20 cellular contexts compared by ENCODE assay signal in genomic region chr9:123377211-123377971, GRCh38. TPM values are rescaled to one million over a fixed set of nuclear protein-coding genes. Genes with fewer than 3 reads are reported as not detected.
DNase-seq lines count a peak whose midpoint lies in the region; ATAC-seq, FAIRE-seq and TF ChIP-seq lines count a peak whose summit lies in the region.
"Had no signal": no experiment of that assay in that cellular context is flagged by ENCODE, and none has a peak within 500 bp of the region (broad histone marks: within the 10 kb centered on the region; RNA-seq: fewer than 3 reads in every experiment).

No MANE protein-coding gene starts in this region.

- H3K4me1 ChIP-seq in K562 (replicated peaks in 1 of 2; ENCODE audit: control insufficient read depth in 2 of 2, insufficient read depth in 2 of 2, low read length in 2 of 2) (peaks cover 16 to 76% of the 10 kb centered on the region in 2 experiments), HepG2 (ENCODE audit: insufficient read depth, low read length) (peaks cover 42% of the 10 kb centered on the region), smooth muscle cell (ENCODE audit: low read depth) (peaks cover 25% of the 10 kb centered on the region)

- no peak overlapping the region for H3K4me3 ChIP-seq in K562
- peak overlapping the region in 1 of 3 experiments; percentile 60; a peak in 1 of 6 replicates for H3K4me3 ChIP-seq in HepG2 (replicated peaks in 1 of 3; ENCODE audit: insufficient read depth in 1 of 3, low read depth in 2 of 3, low read length in 3 of 3)
- no peak overlapping the region for H3K4me3 ChIP-seq in smooth muscle cell
- H3K4me3 ChIP-seq: sigmoid colon had no signal

- H4K20me1 ChIP-seq in K562 (replicated peaks; ENCODE audit: control insufficient read depth, insufficient read depth, low read length) (no peaks in the 10 kb centered on the region; the same call in 1 of the 2 replicates), HepG2 (ENCODE audit: insufficient read depth, low read length) (no peaks in the 10 kb centered on the region), smooth muscle cell (ENCODE audit: low read depth) (no peaks in the 10 kb centered on the region)

- peaks cover 13% of the 10 kb centered on the region for H3F3A ChIP-seq in smooth muscle cell (ENCODE audit: low read depth)

- no peak overlapping the region for H3K4me3 Mint-ChIP-seq in activated naive CD4-positive, alpha-beta T cell treated with anti-CD3 and anti-CD28 coated beads, Interleukin-2, amount 10 ng/mL, durations not matched to agents 7 days and 5 days
- H3K4me3 Mint-ChIP-seq: natural killer cell treated with Interleukin-12 subunit alpha and Interleukin-12 subunit beta and Interleukin-15 and Interleukin-18, amount 100 ng/mL, for 72 hours had no signal

- in situ Hi-C loops in KBM-7 (cut with MboI; ENCODE audit: low pct_unique_long_range_greater_than_20kb, low sequenced_read_pairs) (no loop called here), K562 (cut with MboI) (no loop called here), HepG2 (cut with HindIII; ENCODE audit: extremely low pct_ligation_motif_present, low pct_unique_long_range_greater_than_20kb) (no loop called here)

- DNase-seq in KBM-7 = peak; percentile 37
- DNase-seq in K562 (ENCODE audit: extremely low read depth in 1 of 4, low spot score in 3 of 4) = no peak
- DNase-seq in HepG2 (ENCODE audit: low spot score) = no peak
- no peak for DNase-seq in smooth muscle cell (lab: John Stamatoyannopoulos, UW; ENCODE audit: unreplicated experiment)
- DNase-seq in activated naive CD4-positive, alpha-beta T cell treated with anti-CD3 and anti-CD28 coated beads, Interleukin-2, amount 10 ng/mL, durations not matched to agents 7 days and 5 days = no peak
- DNase-seq: amygdala; DND-41; NCI-H1105 treated with DMSO at 0.1 percent for 48 hours; NCI-H2171; sigmoid colon; stimulated activated CD4-positive, alpha-beta T cell treated with anti-CD3 and anti-CD28 coated beads, Interleukin-4, amount 100 ng/mL, for 4 hours had no signal

- H3K27me3 ChIP-seq in K562 (ENCODE audit: control insufficient read depth in 2 of 2, insufficient read depth in 2 of 2, low read length in 2 of 2) = no peaks in the 10 kb centered on the region
- peaks cover 0 to under 1% of the 10 kb centered on the region in 2 experiments; a peak in 2 of 5 replicates for H3K27me3 ChIP-seq in HepG2 (ENCODE audit: control insufficient read depth in 1 of 2, insufficient read depth in 2 of 2, low read length in 2 of 2)
- H3K27me3 ChIP-seq in smooth muscle cell (ENCODE audit: low read depth) = no peaks in the 10 kb centered on the region

- H3K27ac ChIP-seq in K562 (ENCODE audit: extremely low read depth, low read depth, low read length) = no peak overlapping the region
- no peak overlapping the region for H3K27ac ChIP-seq in HepG2 (ENCODE audit: extremely low read length, insufficient read depth, low read length)
- peak overlapping the region; percentile 55 for H3K27ac ChIP-seq in smooth muscle cell (ENCODE audit: low read depth)
- H3K27ac ChIP-seq: sigmoid colon had no signal

- no TSS peak for BruUV-seq in K562 (replicated peaks; lab: Mats Ljungman, UMichigan)
- BruUV-seq in HepG2 (replicated peaks; lab: Mats Ljungman, UMichigan) = no TSS peak

- TF ChIP-seq EP300 in K562 (IDR thresholded peaks at IDR 0.05; ENCODE audit: low read length) (no peak), HepG2 (IDR thresholded peaks at IDR 0.05; ENCODE audit: low read depth in 2 of 2, low read length in 2 of 2) (no peak), HepG2 (CRISPR knock-in tag; IDR thresholded peaks at IDR 0.05; ENCODE audit: borderline replicate concordance) (no peak)

- H2AFZ ChIP-seq in K562 (ENCODE audit: low read depth, low read length) (no peak overlapping the region), HepG2 (ENCODE audit: low read length) (no peak overlapping the region), smooth muscle cell (ENCODE audit: low read depth) (no peak overlapping the region)

- no peak overlapping the region for H3K27ac Mint-ChIP-seq in activated naive CD4-positive, alpha-beta T cell treated with anti-CD3 and anti-CD28 coated beads, Interleukin-2, amount 10 ng/mL, durations not matched to agents 7 days and 5 days
- H3K27ac Mint-ChIP-seq: natural killer cell treated with Interleukin-12 subunit alpha and Interleukin-12 subunit beta and Interleukin-15 and Interleukin-18, amount 100 ng/mL, for 72 hours had no signal

- CTCF ChIA-PET in K562 (lab: Yijun Ruan, JAX; ENCODE audit: low intra/inter-chr PET ratio) (no interaction called here), HepG2 (lab: Yijun Ruan, JAX; ENCODE audit: low intra/inter-chr PET ratio, low total read pairs) (no interaction called here)
- CTCF ChIA-PET in activated naive CD4-positive, alpha-beta T cell treated with anti-CD3 and anti-CD28 coated beads, Interleukin-2, amount 10 ng/mL, durations not matched to agents 7 days and 5 days (lab: Charles Lee) = no interaction called here

- no peak for TF ChIP-seq CTCF in K562 (IDR thresholded peaks at IDR 0.05 in 2 of 3, conservative IDR thresholded peaks at IDR 0.05 in 1 of 3; ENCODE audit: insufficient read depth in 2 of 3, low read depth in 1 of 3, low read length in 3 of 3)
- no peak for TF ChIP-seq CTCF in HepG2 (CRISPR knock-in tag; IDR thresholded peaks at IDR 0.05)
- no peak for TF ChIP-seq CTCF in smooth muscle cell (IDR thresholded peaks at IDR 0.05; ENCODE audit: borderline replicate concordance, insufficient read depth, poor library complexity, severe bottlenecking)

- H3K4me2 ChIP-seq in K562 (ENCODE audit: insufficient read depth, low read length) (no peak overlapping the region), HepG2 (ENCODE audit: low read depth, low read length) (peak overlapping the region; percentile 73; the same call in 1 of the 2 replicates), smooth muscle cell (peak overlapping the region; percentile 68)

- H3K36me3 ChIP-seq in K562 (ENCODE audit: control insufficient read depth, insufficient read depth, low read length) = no peaks in the 10 kb centered on the region
- H3K36me3 ChIP-seq in HepG2 (replicated peaks in 1 of 2; ENCODE audit: control insufficient read depth in 1 of 2, insufficient read depth in 2 of 2, low read length in 2 of 2) = no peaks in the 10 kb centered on the region
- no peaks in the 10 kb centered on the region for H3K36me3 ChIP-seq in smooth muscle cell (ENCODE audit: low read depth)
- H3K36me3 ChIP-seq: sigmoid colon had no signal

- ATAC-seq in K562 = peak; percentile 38
- peak; percentile 27 for ATAC-seq in HepG2
- no peak for ATAC-seq in GM18511 (IDR thresholded peaks at IDR 0.05; ENCODE audit: unreplicated experiment)
- no peak for ATAC-seq in GM18870 (IDR thresholded peaks at IDR 0.05; ENCODE audit: unreplicated experiment)
- ATAC-seq: natural killer cell treated with Interleukin-12 subunit alpha and Interleukin-12 subunit beta and Interleukin-15 and Interleukin-18, amount 100 ng/mL, for 72 hours had no signal

- H3K4me1 Mint-ChIP-seq in activated naive CD4-positive, alpha-beta T cell treated with anti-CD3 and anti-CD28 coated beads, Interleukin-2, amount 10 ng/mL, durations not matched to agents 7 days and 5 days = peaks cover 3% of the 10 kb centered on the region

- no peaks in the 10 kb centered on the region for H3K79me2 ChIP-seq in K562 (ENCODE audit: control insufficient read depth, insufficient read depth, low read length)
- no peaks in the 10 kb centered on the region for H3K79me2 ChIP-seq in HepG2 (ENCODE audit: insufficient read depth, low read length)
- H3K79me2 ChIP-seq in smooth muscle cell (ENCODE audit: low read depth) = no peaks in the 10 kb centered on the region

- FAIRE-seq in K562 (lab: Jason Lieb, UNC) (no peak), HepG2 (lab: Jason Lieb, UNC) (no peak)
- FAIRE-seq: TTC549 had no signal

- H3K27me3 Mint-ChIP-seq in activated naive CD4-positive, alpha-beta T cell treated with anti-CD3 and anti-CD28 coated beads, Interleukin-2, amount 10 ng/mL, durations not matched to agents 7 days and 5 days = peaks cover 53% of the 10 kb centered on the region

- H3K9me1 ChIP-seq in K562 (ENCODE audit: control insufficient read depth, insufficient read depth, low read length) = peaks cover 4% of the 10 kb centered on the region

- H3K9ac ChIP-seq in K562 (ENCODE audit: insufficient read depth in 1 of 2, low read depth in 2 of 2, low read length in 2 of 2) (peak overlapping the region in 1 of 2 experiments; percentile 83; a peak in 2 of 4 replicates), HepG2 (ENCODE audit: insufficient read depth, low read depth, low read length) (no peak overlapping the region), smooth muscle cell (ENCODE audit: low read depth) (no peak overlapping the region)

- H3K9me3 ChIP-seq in K562 (replicated peaks; ENCODE audit: control insufficient read depth, insufficient read depth, low read depth, low read length) = no peaks in the 10 kb centered on the region
- H3K9me3 ChIP-seq in HepG2 (ENCODE audit: low read length) = no peaks in the 10 kb centered on the region
- H3K9me3 ChIP-seq in smooth muscle cell (replicated peaks; ENCODE audit: low read depth) = no peaks in the 10 kb centered on the region
- H3K9me3 ChIP-seq: sigmoid colon had no signal

- H3K9me3 Mint-ChIP-seq in activated naive CD4-positive, alpha-beta T cell treated with anti-CD3 and anti-CD28 coated beads, Interleukin-2, amount 10 ng/mL, durations not matched to agents 7 days and 5 days = no peaks in the 10 kb centered on the region
- H3K9me3 Mint-ChIP-seq: natural killer cell treated with Interleukin-12 subunit alpha and Interleukin-12 subunit beta and Interleukin-15 and Interleukin-18, amount 100 ng/mL, for 72 hours had no signal

- intact Hi-C loops in K562 (cut with micrococcal nuclease) (no loop called here), HepG2 (cut with micrococcal nuclease; ENCODE audit: unreplicated experiment) (no loop called here)

- POLR2A ChIA-PET in K562 (lab: Yijun Ruan, JAX) = interaction anchor here (1.0 to 1.6 kb wide), 3 partner anchors 16 to 22 kb away, joined by 3 to 6 read pairs (median 4); no protein-coding TSS in a partner anchor
- POLR2A ChIA-PET in HepG2 (lab: Yijun Ruan, JAX) = no interaction called here

- no peaks in the 10 kb centered on the region for H3K36me3 Mint-ChIP-seq in activated naive CD4-positive, alpha-beta T cell treated with anti-CD3 and anti-CD28 coated beads, Interleukin-2, amount 10 ng/mL, durations not matched to agents 7 days and 5 days
- H3K36me3 Mint-ChIP-seq: natural killer cell treated with Interleukin-12 subunit alpha and Interleukin-12 subunit beta and Interleukin-15 and Interleukin-18, amount 100 ng/mL, for 72 hours had no signal

- 46% methylated on average over 10 of the region's 21 CpGs for WGBS in K562 (ENCODE audit: insufficient coverage, low coverage, missing lambda C conversion rate)
- 41% methylated on average over 9 of the region's 21 CpGs for WGBS in HepG2 (ENCODE audit: low lambda C conversion rate)
- 49% methylated on average over 21 of the region's 21 CpGs for WGBS in smooth muscle cell (ENCODE audit: low lambda C conversion rate)

- no peak for TF ChIP-seq RAD21 in K562 (CRISPR knock-in tag; conservative IDR thresholded peaks at IDR 0.05 in 1 of 2, IDR thresholded peaks at IDR 0.05 in 1 of 2)
- TF ChIP-seq RAD21 in HepG2 (CRISPR knock-in tag; IDR thresholded peaks at IDR 0.05) = no peak

- TF ChIP-seq POLR2A in K562 (conservative IDR thresholded peaks at IDR 0.05) = no peak
- TF ChIP-seq POLR2A in HepG2 (IDR thresholded peaks at IDR 0.05; ENCODE audit: insufficient read depth in 1 of 2, low read depth in 2 of 2, low read length in 2 of 2) = no peak

RNA-seq across cellular contexts. Expression of gene CRB2, which starts 21.4 kb away (rescaled TPM):
- total RNA-seq in K562 (2011; cell fraction: chromatin; rRNA removed; ENCODE audit: low replicate concordance) = 0.67 and 3.0 TPM in 2 replicates
- total RNA-seq in K562 (2011; cell fraction: nucleolus; rRNA removed) = 2.5 and 3.2 TPM in 2 replicates
- total RNA-seq in K562 (2011; cell fraction: nucleoplasm; rRNA removed) = 0.76 and 0.88 TPM in 2 replicates
- 0.53 and 0.64 TPM in 2 replicates for total RNA-seq in K562 (2014; rRNA removed)
- 0.13 and 0.18 TPM in 2 replicates for total RNA-seq in K562 (2014; rRNA removed; fragmentation: Illumina TruSeq; extraction: Trizol)
- total RNA-seq in K562 (2015; rRNA removed; fragmentation: Illumina TruSeq; extraction: Trizol) = 0.25 and 0.38 TPM in 2 replicates
- total RNA-seq in K562 (2021) = 1.2 and 1.3 TPM in 2 replicates
- polyA plus RNA-seq in K562 (2011; rRNA removed) = 0.18 and 0.28 TPM in 2 replicates
- polyA plus RNA-seq in K562 (2011; cell fraction: cytosol; rRNA removed) = 0.19 and 0.67 TPM in 2 replicates
- 1.3 and 2.9 TPM in 2 replicates for polyA plus RNA-seq in K562 (2011; cell fraction: nucleus; rRNA removed)
- 0.25 and 0.68 TPM in 2 replicates for polyA plus RNA-seq in K562 (2012)
- 0.13 and 0.29 TPM in 2 replicates for polyA plus RNA-seq in K562 (2014; fragmentation: Illumina TruSeq; extraction: Trizol)
- not detected for polyA plus RNA-seq in K562 (2014; fragmentation: Nextera tagmentation; extraction: Ambion mirVana)
- 0.43 and 0.44 TPM in 2 replicates for polyA plus RNA-seq in K562 (2014; rRNA removed)
- polyA minus RNA-seq in K562 (2011; rRNA and poly(A)+ RNA removed) = 0.24 and 0.91 TPM in 2 replicates
- 1.3 and 2.3 TPM in 2 replicates for polyA minus RNA-seq in K562 (2011; cell fraction: cytosol; rRNA and poly(A)+ RNA removed)
- 1.1 and 1.2 TPM in 2 replicates for polyA minus RNA-seq in K562 (2011; cell fraction: nucleus; rRNA and poly(A)+ RNA removed)
- total RNA-seq in HepG2 (2016; rRNA removed; fragmentation: Illumina TruSeq; extraction: Trizol) = 0.14 and 0.29 TPM in 2 replicates
- not detected in 2 replicates for total RNA-seq in HepG2 (2016; cell fraction: cytosol; rRNA removed; fragmentation: Illumina TruSeq; extraction: Trizol; ENCODE audit: low read depth)
- 0.09 and 0.28 TPM in 2 replicates for total RNA-seq in HepG2 (2016; cell fraction: insoluble cytoplasmic fraction; rRNA removed; fragmentation: Illumina TruSeq; extraction: Trizol)
- total RNA-seq in HepG2 (2016; cell fraction: membrane; rRNA removed; fragmentation: Illumina TruSeq; extraction: Trizol) = 0.03 and 0.12 TPM in 2 replicates
- total RNA-seq in HepG2 (2016; cell fraction: nucleus; rRNA removed; fragmentation: Illumina TruSeq; extraction: Trizol) = 0.28 and 0.37 TPM in 2 replicates
- polyA plus RNA-seq in HepG2 (2011; rRNA removed) = 0.01 and 0.07 TPM in 2 replicates
- 0.01 TPM in 1 of 2 replicates, not detected in the other for polyA plus RNA-seq in HepG2 (2011; cell fraction: cytosol; rRNA removed)
- 0.11 and 0.16 TPM in 2 replicates for polyA plus RNA-seq in HepG2 (2011; cell fraction: nucleus; rRNA removed)
- 0.05 and 0.12 TPM in 2 replicates for polyA plus RNA-seq in HepG2 (2012)
- polyA plus RNA-seq in HepG2 (2016; cell fraction: cytosol; fragmentation: Illumina TruSeq; extraction: Trizol; ENCODE audit: low read depth) = 0.03 TPM in 1 of 2 replicates, not detected in the other
- 0.05 and 0.12 TPM in 2 replicates for polyA plus RNA-seq in HepG2 (2016; cell fraction: insoluble cytoplasmic fraction; fragmentation: Illumina TruSeq; extraction: Trizol; ENCODE audit: low read depth)
- polyA plus RNA-seq in HepG2 (2016; cell fraction: membrane; fragmentation: Illumina TruSeq; extraction: Trizol; ENCODE audit: low read depth) = 0.05 and 0.07 TPM in 2 replicates
- polyA plus RNA-seq in HepG2 (2016; cell fraction: nucleus; fragmentation: Illumina TruSeq; extraction: Trizol; ENCODE audit: insufficient read depth, low read depth) = 0.37 and 0.41 TPM in 2 replicates
- polyA minus RNA-seq in HepG2 (2011; rRNA and poly(A)+ RNA removed; ENCODE audit: low replicate concordance) = 0.05 and 0.50 TPM in 2 replicates
- not detected in 2 replicates for polyA minus RNA-seq in HepG2 (2011; cell fraction: cytosol; rRNA and poly(A)+ RNA removed)
- 0.12 and 0.13 TPM in 2 replicates for polyA minus RNA-seq in HepG2 (2011; cell fraction: nucleus; rRNA and poly(A)+ RNA removed)
- total RNA-seq in smooth muscle cell = 3.1 and 3.8 TPM in 2 replicates
- polyA plus RNA-seq in smooth muscle cell = 0.87 and 1.7 TPM in 2 replicates
- total RNA-seq: activated CD8-positive, alpha-beta memory T cell treated with anti-CD3 and anti-CD28 coated beads for 36 hours; H4; lower leg skin; natural killer cell treated with Interleukin-12 subunit alpha and Interleukin-12 subunit beta and Interleukin-15 and Interleukin-18, amount 100 ng/mL, for 72 hours; SK-MEL-5 had no signal
- polyA plus RNA-seq: CD14-positive monocyte had no signal

Comparison
In these comparisons a context has a peak if more than half of its experiments do, and no peak if none do; other contexts are left out.
1. ATAC-seq: peak in K562 (single experiment) and HepG2 (single experiment); none in GM18511 (single experiment) and GM18870 (single experiment).